In genomic region chr1:158520955-158521665, GRCh38 we compare ENCODE assay signal across 38 cellular contexts. TPM values are rescaled to one million over a fixed set of nuclear protein-coding genes. Genes with fewer than 3 reads are reported as not detected.
"Had no signal": no experiment of that assay in that cellular context is flagged by ENCODE, and none has a peak within 500 bp of the region (broad histone marks: within the 10 kb centered on the region; RNA-seq: fewer than 3 reads in every experiment).

No MANE protein-coding gene starts in this region.

- H3K27ac Mint-ChIP-seq: activated CD4-positive, alpha-beta memory T cell treated with anti-CD3 and anti-CD28 coated beads, Interleukin-2, amount 10 ng/mL, durations not matched to agents 7 days and 5 days; activated CD4-positive, alpha-beta T cell treated with anti-CD3 and anti-CD28 coated beads for 36 hours; activated CD4-positive, alpha-beta T cell treated with anti-CD3 and anti-CD28 coated beads, Interleukin-2, amount 10 ng/mL, durations not matched to agents 7 days and 5 days; activated CD8-positive, alpha-beta memory T cell treated with anti-CD3 and anti-CD28 coated beads, Interleukin-2, amount 10 ng/mL, durations not matched to agents 7 days and 5 days; activated CD8-positive, alpha-beta T cell treated with anti-CD3 and anti-CD28 coated beads, Interleukin-2, amount 10 ng/mL, durations not matched to agents 7 days and 5 days; activated naive CD4-positive, alpha-beta T cell treated with anti-CD3 and anti-CD28 coated beads, Interleukin-2, amount 10 ng/mL, durations not matched to agents 7 days and 5 days; activated naive CD4-positive, alpha-beta T cell treated with anti-CD3 and anti-CD28 coated beads, Interleukin-2, amount 50 U/mL, for 24 hours; activated naive CD8-positive, alpha-beta T cell; activated T-cell treated with anti-CD3 and anti-CD28 coated beads, Interleukin-2, amount 50 U/mL, for 24 hours; activated T-helper 2 cell treated with anti-CD3 and anti-CD28 coated beads, Interferon-gamma antibody, Interleukin-2, Interleukin-4, amounts not matched to agents 10 μg/mL and 5 μg/mL and 100 μg/mL, durations not matched to agents 14 hours and 24 hours and 36 hours; T-helper 1 cell treated with Interleukin-12 subunit alpha and Interleukin-12 subunit beta and Interleukin-4 antibody, amounts not matched to agents 30 μg/mL and 1 μg/mL, for 36 hours; T-helper 2 cell treated with Interferon-gamma antibody and Interleukin-4, amounts not matched to agents 5 μg/mL and 100 μg/mL, for 36 hours had no signal

- H3K27ac ChIP-seq: adrenal gland, body of pancreas, brain microvascular endothelial cell, breast epithelium, VCaP had no signal

- H3K36me3 Mint-ChIP-seq: activated CD8-positive, alpha-beta memory T cell treated with anti-CD3 and anti-CD28 coated beads, Interleukin-2, amount 10 ng/mL, durations not matched to agents 7 days and 5 days; activated naive CD4-positive, alpha-beta T cell treated with anti-CD3 and anti-CD28 coated beads, Interleukin-2, amount 10 ng/mL, durations not matched to agents 7 days and 5 days; activated naive CD4-positive, alpha-beta T cell treated with anti-CD3 and anti-CD28 coated beads, Interleukin-2, amount 50 U/mL, for 24 hours; activated naive CD8-positive, alpha-beta T cell had no signal

- DNase-seq: activated CD4-positive, alpha-beta memory T cell treated with anti-CD3 and anti-CD28 coated beads, Interleukin-2, amount 10 ng/mL, durations not matched to agents 7 days and 5 days; activated CD4-positive, alpha-beta T cell treated with anti-CD3 and anti-CD28 coated beads for 1 hour; activated CD4-positive, alpha-beta T cell treated with anti-CD3 and anti-CD28 coated beads for 36 hours; activated CD4-positive, alpha-beta T cell treated with anti-CD3 and anti-CD28 coated beads for 48 hours; activated CD4-positive, alpha-beta T cell treated with anti-CD3 and anti-CD28 coated beads, Interleukin-2, amount 10 ng/mL, durations not matched to agents 7 days and 5 days; activated CD4-positive, alpha-beta T cell treated with anti-CD3 and anti-CD28 coated beads, Interleukin-2, amount 50 U/mL, for 48 hours; activated CD4-positive, CD25-positive, alpha-beta regulatory T cell; activated CD8-positive, alpha-beta memory T cell treated with anti-CD3 and anti-CD28 coated beads for 24 hours; activated CD8-positive, alpha-beta memory T cell treated with anti-CD3 and anti-CD28 coated beads, Interleukin-2, amount 10 ng/mL, durations not matched to agents 7 days and 5 days; activated CD8-positive, alpha-beta memory T cell treated with anti-CD3 and anti-CD28 coated beads, Interleukin-2, amount 50 U/mL, for 48 hours; activated CD8-positive, alpha-beta T cell treated with anti-CD3 and anti-CD28 coated beads, Interleukin-2, amount 10 ng/mL, durations not matched to agents 7 days and 5 days; activated effector memory CD4-positive, alpha-beta T cell treated with Interleukin-2 at 50 U/mL for 16 hours; activated gamma-delta T cell; activated naive CD4-positive, alpha-beta T cell treated with anti-CD3 and anti-CD28 coated beads, Interleukin-2, amount 10 ng/mL, durations not matched to agents 7 days and 5 days; activated naive CD4-positive, alpha-beta T cell treated with Interleukin-2 at 50 U/mL for 16 hours; activated T-cell treated with anti-CD3 and anti-CD28 coated beads, Interleukin-2, amount 50 U/mL, for 24 hours; activated T-cell treated with anti-CD3 and anti-CD28 coated beads, Interleukin-2, amount 50 U/mL, for 48 hours; adrenal gland; amniotic stem cell; aorta; body of pancreas; brain microvascular endothelial cell; central memory CD4-positive, alpha-beta T cell; T-helper 1 cell; T-helper 2 cell; T-helper 9 cell had no signal

- FAIRE-seq: astrocyte, TTC549 had no signal

- H3K9me3 Mint-ChIP-seq: activated CD4-positive, alpha-beta memory T cell treated with anti-CD3 and anti-CD28 coated beads, Interleukin-2, amount 10 ng/mL, durations not matched to agents 7 days and 5 days; activated CD4-positive, alpha-beta T cell treated with anti-CD3 and anti-CD28 coated beads, Interleukin-2, amount 10 ng/mL, durations not matched to agents 7 days and 5 days; activated naive CD4-positive, alpha-beta T cell treated with anti-CD3 and anti-CD28 coated beads, Interleukin-2, amount 10 ng/mL, durations not matched to agents 7 days and 5 days; activated naive CD4-positive, alpha-beta T cell treated with anti-CD3 and anti-CD28 coated beads, Interleukin-2, amount 50 U/mL, for 24 hours; activated T-cell treated with anti-CD3 and anti-CD28 coated beads, Interleukin-2, amount 50 U/mL, for 24 hours; activated T-helper 2 cell treated with anti-CD3 and anti-CD28 coated beads, Interferon-gamma antibody, Interleukin-2, Interleukin-4, amounts not matched to agents 10 μg/mL and 5 μg/mL and 100 μg/mL, durations not matched to agents 14 hours and 24 hours and 36 hours; T-helper 2 cell treated with Interferon-gamma antibody and Interleukin-4, amounts not matched to agents 5 μg/mL and 100 μg/mL, for 36 hours had no signal

- H3K4me1 Mint-ChIP-seq: activated CD4-positive, alpha-beta memory T cell treated with anti-CD3 and anti-CD28 coated beads, Interleukin-2, amount 10 ng/mL, durations not matched to agents 7 days and 5 days; activated CD4-positive, alpha-beta T cell treated with anti-CD3 and anti-CD28 coated beads for 36 hours; activated CD4-positive, alpha-beta T cell treated with anti-CD3 and anti-CD28 coated beads, Interleukin-2, amount 10 ng/mL, durations not matched to agents 7 days and 5 days; activated CD8-positive, alpha-beta memory T cell treated with anti-CD3 and anti-CD28 coated beads, Interleukin-2, amount 10 ng/mL, durations not matched to agents 7 days and 5 days; activated naive CD4-positive, alpha-beta T cell treated with anti-CD3 and anti-CD28 coated beads, Interleukin-2, amount 10 ng/mL, durations not matched to agents 7 days and 5 days; activated naive CD4-positive, alpha-beta T cell treated with anti-CD3 and anti-CD28 coated beads, Interleukin-2, amount 50 U/mL, for 24 hours had no signal

- H3K4me3 ChIP-seq: adrenal gland, body of pancreas, breast epithelium had no signal

- ATAC-seq: activated CD4-positive, alpha-beta T cell treated with anti-CD3 and anti-CD28 coated beads for 36 hours; activated CD4-positive, CD25-positive, alpha-beta regulatory T cell treated with anti-CD3 and anti-CD28 coated beads, Interleukin-2, amount 50 U/mL, for 24 hours; activated CD8-positive, alpha-beta memory T cell treated with anti-CD3 and anti-CD28 coated beads, Interleukin-2, amount 10 ng/mL, durations not matched to agents 7 days and 5 days; activated CD8-positive, alpha-beta T cell treated with anti-CD3 and anti-CD28 coated beads, Interleukin-2, amount 10 ng/mL, durations not matched to agents 7 days and 5 days; body of pancreas had no signal

- H3K27me3 ChIP-seq: adrenal gland, body of pancreas, brain microvascular endothelial cell, breast epithelium had no signal

- H3K4me3 Mint-ChIP-seq: activated CD4-positive, alpha-beta memory T cell treated with anti-CD3 and anti-CD28 coated beads, Interleukin-2, amount 10 ng/mL, durations not matched to agents 7 days and 5 days; activated CD4-positive, alpha-beta T cell treated with anti-CD3 and anti-CD28 coated beads for 36 hours; activated CD4-positive, alpha-beta T cell treated with anti-CD3 and anti-CD28 coated beads, Interleukin-2, amount 10 ng/mL, durations not matched to agents 7 days and 5 days; activated CD8-positive, alpha-beta memory T cell treated with anti-CD3 and anti-CD28 coated beads, Interleukin-2, amount 10 ng/mL, durations not matched to agents 7 days and 5 days; activated CD8-positive, alpha-beta T cell treated with anti-CD3 and anti-CD28 coated beads, Interleukin-2, amount 10 ng/mL, durations not matched to agents 7 days and 5 days; activated naive CD4-positive, alpha-beta T cell treated with anti-CD3 and anti-CD28 coated beads, Interleukin-2, amount 10 ng/mL, durations not matched to agents 7 days and 5 days; activated naive CD4-positive, alpha-beta T cell treated with anti-CD3 and anti-CD28 coated beads, Interleukin-2, amount 50 U/mL, for 24 hours; activated naive CD8-positive, alpha-beta T cell; activated T-cell treated with anti-CD3 and anti-CD28 coated beads, Interleukin-2, amount 50 U/mL, for 24 hours; T-helper 1 cell treated with Interleukin-12 subunit alpha and Interleukin-12 subunit beta and Interleukin-4 antibody, amounts not matched to agents 30 μg/mL and 1 μg/mL, for 36 hours; T-helper 2 cell treated with Interferon-gamma antibody and Interleukin-4, amounts not matched to agents 5 μg/mL and 100 μg/mL, for 36 hours had no signal

- H3K4me1 ChIP-seq: adrenal gland, body of pancreas, breast epithelium had no signal

- H3K36me3 ChIP-seq: adrenal gland, brain microvascular endothelial cell, breast epithelium had no signal

- H3K9me3 ChIP-seq: adrenal gland, body of pancreas had no signal

RNA-seq across cellular contexts. Expression of gene OR6Y1, which starts 33.1 kb away (rescaled TPM):
- total RNA-seq: activated CD4-positive, alpha-beta memory T cell treated with anti-CD3 and anti-CD28 coated beads, Interleukin-2, amount 10 ng/mL, durations not matched to agents 7 days and 5 days; activated CD4-positive, alpha-beta T cell treated with anti-CD3 and anti-CD28 coated beads for 36 hours; activated CD4-positive, alpha-beta T cell treated with anti-CD3 and anti-CD28 coated beads, Interleukin-2, amount 10 ng/mL, durations not matched to agents 7 days and 5 days; activated CD8-positive, alpha-beta memory T cell treated with anti-CD3 and anti-CD28 coated beads, Interleukin-2, amount 10 ng/mL, durations not matched to agents 7 days and 5 days; activated CD8-positive, alpha-beta T cell treated with anti-CD3 and anti-CD28 coated beads, Interleukin-2, amount 10 ng/mL, durations not matched to agents 7 days and 5 days; activated T-helper 2 cell treated with anti-CD3 and anti-CD28 coated beads, Interferon-gamma antibody, Interleukin-2, Interleukin-4, amounts not matched to agents 10 μg/mL and 5 μg/mL and 100 μg/mL, durations not matched to agents 14 hours and 24 hours and 36 hours; adrenal gland; aorta; astrocyte; body of pancreas; breast epithelium; cardiac septum; cerebellum had no signal
- polyA plus RNA-seq: adrenal gland had no signal

RNA-seq across cellular contexts. Expression of gene OR10R2, which starts 49.1 kb away (rescaled TPM):
- total RNA-seq: activated CD4-positive, alpha-beta memory T cell treated with anti-CD3 and anti-CD28 coated beads, Interleukin-2, amount 10 ng/mL, durations not matched to agents 7 days and 5 days; activated CD4-positive, alpha-beta T cell treated with anti-CD3 and anti-CD28 coated beads for 36 hours; activated CD4-positive, alpha-beta T cell treated with anti-CD3 and anti-CD28 coated beads, Interleukin-2, amount 10 ng/mL, durations not matched to agents 7 days and 5 days; activated CD8-positive, alpha-beta memory T cell treated with anti-CD3 and anti-CD28 coated beads, Interleukin-2, amount 10 ng/mL, durations not matched to agents 7 days and 5 days; activated CD8-positive, alpha-beta T cell treated with anti-CD3 and anti-CD28 coated beads, Interleukin-2, amount 10 ng/mL, durations not matched to agents 7 days and 5 days; activated T-helper 2 cell treated with anti-CD3 and anti-CD28 coated beads, Interferon-gamma antibody, Interleukin-2, Interleukin-4, amounts not matched to agents 10 μg/mL and 5 μg/mL and 100 μg/mL, durations not matched to agents 14 hours and 24 hours and 36 hours; adrenal gland; aorta; astrocyte; body of pancreas; breast epithelium; cardiac septum; cerebellum had no signal
- polyA plus RNA-seq: adrenal gland, aorta had no signal

RNA-seq across cellular contexts. Expression of gene OR6P1, which starts 49.3 kb away (rescaled TPM):
- total RNA-seq: activated CD4-positive, alpha-beta memory T cell treated with anti-CD3 and anti-CD28 coated beads, Interleukin-2, amount 10 ng/mL, durations not matched to agents 7 days and 5 days; activated CD4-positive, alpha-beta T cell treated with anti-CD3 and anti-CD28 coated beads for 36 hours; activated CD4-positive, alpha-beta T cell treated with anti-CD3 and anti-CD28 coated beads, Interleukin-2, amount 10 ng/mL, durations not matched to agents 7 days and 5 days; activated CD8-positive, alpha-beta memory T cell treated with anti-CD3 and anti-CD28 coated beads, Interleukin-2, amount 10 ng/mL, durations not matched to agents 7 days and 5 days; activated CD8-positive, alpha-beta T cell treated with anti-CD3 and anti-CD28 coated beads, Interleukin-2, amount 10 ng/mL, durations not matched to agents 7 days and 5 days; activated T-helper 2 cell treated with anti-CD3 and anti-CD28 coated beads, Interferon-gamma antibody, Interleukin-2, Interleukin-4, amounts not matched to agents 10 μg/mL and 5 μg/mL and 100 μg/mL, durations not matched to agents 14 hours and 24 hours and 36 hours; adrenal gland; aorta; astrocyte; body of pancreas; breast epithelium; cardiac septum; cerebellum had no signal
- polyA plus RNA-seq: adrenal gland had no signal

RNA-seq across cellular contexts. Expression of gene OR10X1, which starts 58.6 kb away (rescaled TPM):
- total RNA-seq: activated CD4-positive, alpha-beta memory T cell treated with anti-CD3 and anti-CD28 coated beads, Interleukin-2, amount 10 ng/mL, durations not matched to agents 7 days and 5 days; activated CD4-positive, alpha-beta T cell treated with anti-CD3 and anti-CD28 coated beads for 36 hours; activated CD4-positive, alpha-beta T cell treated with anti-CD3 and anti-CD28 coated beads, Interleukin-2, amount 10 ng/mL, durations not matched to agents 7 days and 5 days; activated CD8-positive, alpha-beta memory T cell treated with anti-CD3 and anti-CD28 coated beads, Interleukin-2, amount 10 ng/mL, durations not matched to agents 7 days and 5 days; activated CD8-positive, alpha-beta T cell treated with anti-CD3 and anti-CD28 coated beads, Interleukin-2, amount 10 ng/mL, durations not matched to agents 7 days and 5 days; activated T-helper 2 cell treated with anti-CD3 and anti-CD28 coated beads, Interferon-gamma antibody, Interleukin-2, Interleukin-4, amounts not matched to agents 10 μg/mL and 5 μg/mL and 100 μg/mL, durations not matched to agents 14 hours and 24 hours and 36 hours; adrenal gland; aorta; astrocyte; body of pancreas; breast epithelium; cardiac septum; cerebellum had no signal
- polyA plus RNA-seq: adrenal gland, aorta had no signal

RNA-seq across cellular contexts. Expression of gene OR10K1, which starts 59.5 kb away (rescaled TPM):
- total RNA-seq: activated CD4-positive, alpha-beta memory T cell treated with anti-CD3 and anti-CD28 coated beads, Interleukin-2, amount 10 ng/mL, durations not matched to agents 7 days and 5 days; activated CD4-positive, alpha-beta T cell treated with anti-CD3 and anti-CD28 coated beads for 36 hours; activated CD4-positive, alpha-beta T cell treated with anti-CD3 and anti-CD28 coated beads, Interleukin-2, amount 10 ng/mL, durations not matched to agents 7 days and 5 days; activated CD8-positive, alpha-beta memory T cell treated with anti-CD3 and anti-CD28 coated beads, Interleukin-2, amount 10 ng/mL, durations not matched to agents 7 days and 5 days; activated CD8-positive, alpha-beta T cell treated with anti-CD3 and anti-CD28 coated beads, Interleukin-2, amount 10 ng/mL, durations not matched to agents 7 days and 5 days; activated T-helper 2 cell treated with anti-CD3 and anti-CD28 coated beads, Interferon-gamma antibody, Interleukin-2, Interleukin-4, amounts not matched to agents 10 μg/mL and 5 μg/mL and 100 μg/mL, durations not matched to agents 14 hours and 24 hours and 36 hours; adrenal gland; astrocyte; body of pancreas; breast epithelium; cardiac septum; cerebellum had no signal
- polyA plus RNA-seq: adrenal gland, aorta had no signal
